10 cellular contexts compared by ENCODE assay signal in genomic region chr11:135033545-135033944, GRCh38.
DNase-seq lines count a peak whose midpoint lies in the region; ATAC-seq, FAIRE-seq and TF ChIP-seq lines count a peak whose summit lies in the region.
"Had no signal": no experiment of that assay in that cellular context is flagged by ENCODE, and none has a peak within 500 bp of the region (broad histone marks: within the 10 kb centered on the region; RNA-seq: fewer than 3 reads in every experiment).

No MANE protein-coding gene starts in this region.

- no peak overlapping the region for H3K4me3 ChIP-seq in choroid plexus epithelial cell (ENCODE audit: low read depth, low read length)

- DNase-seq in D721Med (ENCODE audit: insufficient read length, low spot score) (no peak), NCI-H187 (lab: John Stamatoyannopoulos, UW) (peak; percentile 25 to 36), choroid plexus epithelial cell (ENCODE audit: low read depth) (peak; percentile 50), midbrain (lab: John Stamatoyannopoulos, UW) (peak; percentile 68), SKM-1 treated with dmso at 0.1 percent for 144 hours (lab: John Stamatoyannopoulos, UW; ENCODE audit: unreplicated experiment) (no peak), NOMO-1 treated with DMSO at 0.1 percent for 48 hours (lab: John Stamatoyannopoulos, UW; ENCODE audit: unreplicated experiment) (no peak)
- DNase-seq: activated T-cell treated with anti-CD3 and anti-CD28 coated beads for 4 hours, natural killer cell had no signal

- TF ChIP-seq CTCF in D721Med (IDR thresholded peaks at IDR 0.05; ENCODE audit: insufficient read depth, missing control alignments) (peak; percentile 74), choroid plexus epithelial cell (conservative IDR thresholded peaks at IDR 0.05; ENCODE audit: low read depth, low read length) (peak; percentile 65)

- FAIRE-seq in D721Med (lab: Jason Lieb, UNC) = no peak

- ATAC-seq in GM21529 (IDR thresholded peaks at IDR 0.05; ENCODE audit: unreplicated experiment) (no peak), GM19395 (IDR thresholded peaks at IDR 0.05; ENCODE audit: unreplicated experiment) (no peak)
- ATAC-seq: natural killer cell had no signal

Comparison
In these comparisons a context has a peak if more than half of its experiments do, and no peak if none do; other contexts are left out.
1. DNase-seq: peak in NCI-H187 (2 of 2), choroid plexus epithelial cell (single experiment) and midbrain (single experiment); none in D721Med (single experiment), SKM-1 treated with dmso at 0.1 percent for 144 hours (single experiment) and NOMO-1 treated with DMSO at 0.1 percent for 48 hours (single experiment).